8 cellular contexts compared by ENCODE assay signal in the genomic region with DNA sequence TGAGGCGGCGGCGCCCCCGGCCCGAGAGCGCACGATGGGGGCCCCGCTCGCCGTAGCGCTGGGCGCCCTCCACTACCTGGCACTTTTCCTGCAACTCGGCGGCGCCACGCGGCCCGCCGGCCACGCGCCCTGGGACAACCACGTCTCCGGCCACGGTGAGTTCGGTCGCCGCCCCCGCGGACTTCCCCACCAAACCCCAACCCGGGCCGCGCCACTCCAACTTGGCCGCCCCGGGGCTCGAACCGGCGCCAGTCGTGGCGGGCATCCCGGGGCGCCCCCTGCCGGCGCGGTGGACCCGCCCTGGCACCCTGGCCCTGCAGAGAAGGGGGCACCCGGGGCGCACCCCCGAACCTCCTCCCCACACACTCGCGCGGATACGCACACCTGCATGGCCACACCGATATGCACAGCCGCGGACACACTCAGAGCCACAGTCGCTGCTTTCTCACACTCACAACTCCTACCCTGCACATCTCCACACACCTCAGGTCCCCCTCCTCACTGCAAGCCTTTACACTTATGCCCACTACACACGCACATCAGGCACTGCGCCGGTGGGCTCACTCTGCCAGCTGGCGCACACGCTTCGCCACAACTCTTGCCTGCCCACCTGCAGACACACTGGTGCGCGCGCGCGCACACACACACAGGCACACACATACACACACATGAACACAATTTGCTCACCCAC. TPM values are rescaled to one million over a fixed set of nuclear protein-coding genes. Genes with fewer than 3 reads are reported as not detected.
DNase-seq lines count a peak whose midpoint lies in the region; ATAC-seq, FAIRE-seq and TF ChIP-seq lines count a peak whose summit lies in the region.

No MANE protein-coding gene starts in this region.

- no peak overlapping the region for H3K27ac ChIP-seq in CD8-positive, alpha-beta memory T cell (ENCODE audit: low read depth, low read length)
- H3K27ac ChIP-seq in HUES64 (ENCODE audit: low read depth, low read length) (no peak overlapping the region), H1 (ENCODE audit: low read depth, low read length) (no peak overlapping the region)

- peak overlapping the region in 1 of 8 donors; percentile 69 for H3K27ac Mint-ChIP-seq in CD8-positive, alpha-beta memory T cell

- H3K36me3 ChIP-seq in CD8-positive, alpha-beta memory T cell (ENCODE audit: insufficient read depth, low read length) = no peaks in the 10 kb centered on the region
- H3K36me3 ChIP-seq in HUES64 (ENCODE audit: insufficient read depth, low read length) (no peaks in the 10 kb centered on the region), H1 (ENCODE audit: control insufficient read depth in 2 of 4, insufficient read depth in 4 of 4, low read length in 3 of 4) (no peaks in the 10 kb centered on the region)

- TF ChIP-seq CTCF in H1 (IDR thresholded peaks at IDR 0.05; ENCODE audit: control extremely low read depth in 1 of 3, insufficient read depth in 1 of 3, low read depth in 1 of 3, low read length in 3 of 3) = peak; percentile 42 to 68 (median 50)
- TF ChIP-seq CTCF in omental fat pad (IDR thresholded peaks at IDR 0.05) = no peak

- no peaks in the 10 kb centered on the region for H3K9me3 ChIP-seq in CD8-positive, alpha-beta memory T cell (ENCODE audit: low read length)
- H3K9me3 ChIP-seq in HUES64 (ENCODE audit: insufficient read depth, low read depth, low read length) = no peaks in the 10 kb centered on the region
- H3K9me3 ChIP-seq in H1 (ENCODE audit: insufficient read depth in 2 of 2, low read depth in 1 of 2, low read length in 1 of 2) = no peaks in the 10 kb centered on the region

- H3K23me2 ChIP-seq in H1 (ENCODE audit: low read depth, low read length) = peaks cover 4% of the 10 kb centered on the region; the same call in 1 of the 2 replicates

- 34% methylated on average over 67 of the region's 67 CpGs for WGBS in HUES64
- 37% methylated on average over 50 of the region's 67 CpGs; no CpG with 5 or more reads in 1 of the 2 experiments for WGBS in H1 (ENCODE audit: extremely low coverage in 1 of 2, insufficient coverage in 1 of 2, insufficient read length in 1 of 2, insufficient replicate concordance in 2 of 2, low coverage in 1 of 2, low lambda C conversion rate in 2 of 2, missing lambda C conversion rate in 1 of 2), 2 experiments

- H3K27me3 ChIP-seq in CD8-positive, alpha-beta memory T cell (ENCODE audit: insufficient read depth, low read length, poor library complexity, severe bottlenecking) = peaks cover 22% of the 10 kb centered on the region
- H3K27me3 ChIP-seq in HUES64 (ENCODE audit: insufficient read depth, low read length) = peaks cover 12% of the 10 kb centered on the region
- H3K27me3 ChIP-seq in H1 (replicated peaks in 1 of 4; ENCODE audit: control insufficient read depth in 3 of 4, extremely low read depth in 1 of 4, insufficient read depth in 3 of 4, low read length in 3 of 4) = no peaks in the 10 kb centered on the region; a peak in 2 of 7 replicates

- TF ChIP-seq EP300 in H1 (IDR thresholded peaks at IDR 0.05; ENCODE audit: borderline replicate concordance in 1 of 2, low read depth in 2 of 2, low read length in 2 of 2) = no peak

- ATAC-seq in omental fat pad (ENCODE audit: low FRiP score) = peak; percentile 3
- ATAC-seq in GM21367 (IDR thresholded peaks at IDR 0.05; ENCODE audit: unreplicated experiment) = no peak
- ATAC-seq in GM18498 (IDR thresholded peaks at IDR 0.05; ENCODE audit: unreplicated experiment) = no peak

- no peaks in the 10 kb centered on the region for H3K36me3 Mint-ChIP-seq in CD8-positive, alpha-beta memory T cell

- H4K91ac ChIP-seq in H1 (replicated peaks; ENCODE audit: insufficient read length, low read length) = peak overlapping the region; percentile 31

- peak overlapping the region; percentile 9 to 68; a peak in 3 of 4 replicates for H3K4me2 ChIP-seq in H1 (ENCODE audit: insufficient read depth in 1 of 2, low read depth in 2 of 2, low read length in 2 of 2)

- peak overlapping the region; percentile 71 for H2BK12ac ChIP-seq in H1 (ENCODE audit: low read depth, low read length)

- H4K5ac ChIP-seq in H1 (ENCODE audit: insufficient read length, low read depth, low read length) = no peak overlapping the region

- no peak overlapping the region for H3K4ac ChIP-seq in H1 (replicated peaks; ENCODE audit: insufficient read length, low read depth, low read length)

- H2AK5ac ChIP-seq in H1 (ENCODE audit: low read depth, low read length) = peak overlapping the region; percentile 82; the same call in 1 of the 2 replicates

- H2BK5ac ChIP-seq in H1 (ENCODE audit: low read depth, low read length) = no peak overlapping the region; the same call in 1 of the 2 replicates

- H3K18ac ChIP-seq in H1 (ENCODE audit: extremely low read depth, low read length) = no peak overlapping the region

- H3K4me3 Mint-ChIP-seq in CD8-positive, alpha-beta memory T cell = peak overlapping the region in 5 of 7 donors; percentile 24 to 86 (median 63)

- H3K27me3 Mint-ChIP-seq in CD8-positive, alpha-beta memory T cell = peaks cover 44 to 67% of the 10 kb centered on the region in 2 donors

- peaks cover 2 to 3% of the 10 kb centered on the region in 2 experiments for H4K20me1 ChIP-seq in H1 (replicated peaks in 1 of 2; ENCODE audit: control insufficient read depth in 1 of 2, insufficient read depth in 2 of 2, low read length in 2 of 2)

- no peak overlapping the region for H3K9ac ChIP-seq in HUES64 (ENCODE audit: low read depth, low read length)
- H3K9ac ChIP-seq in H1 (replicated peaks in 1 of 4; ENCODE audit: extremely low read depth in 1 of 4, low read depth in 3 of 4, low read length in 3 of 4) = no peak overlapping the region

- H2AFZ ChIP-seq in H1 (ENCODE audit: low read length) = 0 out of 2 replicates have a peak overlapping the region, but pooled peaks have one; percentile 25

- FAIRE-seq in H1 (lab: Jason Lieb, UNC) = no peak

- H3K4me1 Mint-ChIP-seq in CD8-positive, alpha-beta memory T cell = peaks cover 5 to 14% (median 11%) of the 10 kb centered on the region in 3 donors

- peak overlapping the region; percentile 20; the same call in 1 of the 2 replicates for H4K8ac ChIP-seq in H1 (ENCODE audit: extremely low read depth, insufficient read depth, low read length)

- CTCF ChIA-PET in CD8-positive, alpha-beta memory T cell (lab: Charles Lee) = no interaction called here
- CTCF ChIA-PET in H1 (lab: Charles Lee; ENCODE audit: partially characterized antibody) = interaction anchor here (0.6 to 2.7 kb wide), 13 partner anchors 8 to 339 kb away, joined by 3 to 32 read pairs (median 5); no protein-coding TSS in a partner anchor

- no peak overlapping the region for H2BK120ac ChIP-seq in H1 (replicated peaks; ENCODE audit: low read depth, low read length)

- peak in 1 of 2 experiments; percentile 22; a peak in 1 of 4 replicates for TF ChIP-seq RAD21 in H1 (IDR thresholded peaks at IDR 0.05 in 1 of 2, conservative IDR thresholded peaks at IDR 0.05 in 1 of 2; ENCODE audit: low read depth in 2 of 2, low read length in 2 of 2)

- H2BK15ac ChIP-seq in H1 (ENCODE audit: low read length) = no peak overlapping the region

- no peaks in the 10 kb centered on the region for H3K79me2 ChIP-seq in H1 (ENCODE audit: control insufficient read depth in 1 of 2, insufficient read depth in 2 of 2, low read length in 2 of 2)

- H3K79me1 ChIP-seq in H1 (ENCODE audit: low read depth, low read length) = no peaks in the 10 kb centered on the region

- no peak overlapping the region for H3K4me3 ChIP-seq in CD8-positive, alpha-beta memory T cell (ENCODE audit: low read length)
- peak overlapping the region; percentile 53 for H3K4me3 ChIP-seq in HUES64 (ENCODE audit: low read length)
- H3K4me3 ChIP-seq in H1 (ENCODE audit: extremely low read depth in 1 of 4, insufficient read depth in 2 of 4, low read depth in 3 of 4, low read length in 4 of 4) = peak overlapping the region; percentile 43 to 69 (median 48)

- no peak for DNase-seq in CD8-positive, alpha-beta memory T cell
- DNase-seq in H1 (ENCODE audit: low read depth in 1 of 2, low spot score in 2 of 2) (peak in 1 of 2 experiments; percentile 74), omental fat pad (ENCODE audit: low spot score) (no peak), NCI-H226 (no peak), NCI-H2196 (lab: John Stamatoyannopoulos, UW; ENCODE audit: unreplicated experiment) (no peak)

- H3K9me3 Mint-ChIP-seq in CD8-positive, alpha-beta memory T cell = peaks cover 0 to 5% (median 0%) of the 10 kb centered on the region in 5 donors

- no peaks in the 10 kb centered on the region for H3K4me1 ChIP-seq in CD8-positive, alpha-beta memory T cell (ENCODE audit: insufficient read depth, low read length)
- peaks cover 13% of the 10 kb centered on the region for H3K4me1 ChIP-seq in HUES64 (ENCODE audit: insufficient read depth, low read length)
- H3K4me1 ChIP-seq in H1 (replicated peaks in 1 of 4; ENCODE audit: control insufficient read depth in 3 of 4, insufficient read depth in 4 of 4, low read length in 3 of 4) = peaks cover 8 to 22% (median 20%) of the 10 kb centered on the region in 4 experiments

- POLR2A ChIA-PET in CD8-positive, alpha-beta memory T cell (lab: Charles Lee) = no interaction called here
- POLR2A ChIA-PET in H1 (lab: Charles Lee; ENCODE audit: partially characterized antibody) = interaction anchor here (1.0 to 1.4 kb wide), 2 partner anchors 10 to 12 kb away, joined by 3 to 5 read pairs; no protein-coding TSS in a partner anchor

- no peak overlapping the region for H3K56ac ChIP-seq in H1 (replicated peaks; ENCODE audit: insufficient read length, low read depth, low read length)

- no peak overlapping the region for H2BK20ac ChIP-seq in H1 (ENCODE audit: low read length)

- TF ChIP-seq POLR2A in H1 (IDR thresholded peaks at IDR 0.05; ENCODE audit: control extremely low read depth in 1 of 2, low read depth in 2 of 2, low read length in 2 of 2) = no peak

- no peak overlapping the region for H3K14ac ChIP-seq in H1 (ENCODE audit: insufficient read length)

- no peak overlapping the region for H3K23ac ChIP-seq in H1 (ENCODE audit: insufficient read length)

TF ChIP-seq in H1, 55 proteins besides CTCF, POLR2A, EP300 and RAD21 (continues in another document):
- TF ChIP-seq KDM4A (IDR thresholded peaks at IDR 0.05; ENCODE audit: low read depth, low read length, severe bottlenecking) = peak; percentile 49
- no peak for TF ChIP-seq FOSL1 (IDR thresholded peaks at IDR 0.05; ENCODE audit: insufficient read depth, low read depth, low read length)

RNA-seq across cellular contexts. Expression of a gene that starts 0.5 kb away (rescaled TPM):
- total RNA-seq in CD8-positive, alpha-beta memory T cell = not detected
- polyA plus RNA-seq in CD8-positive, alpha-beta memory T cell = not detected
- polyA plus RNA-seq in HUES64 (2013, experiment 1 of 2) = 3.1 TPM
- 5.7 TPM for polyA plus RNA-seq in HUES64 (2013, experiment 2 of 2)
- total RNA-seq in H1 (2021; fragmentation: NEBNext Ultra II Directional; extraction: Animal tissue kit (Norgen Biotek cat#: 25700)) = 1.3 and 1.6 TPM in 2 replicates
- polyA plus RNA-seq in H1 (2011; rRNA removed) = 2.6 and 3.2 TPM in 2 replicates
- polyA plus RNA-seq in H1 (2011; cell fraction: cytosol; rRNA removed) = 1.8 TPM
- 1.5 TPM for polyA plus RNA-seq in H1 (2011; cell fraction: nucleus; rRNA removed)
- polyA plus RNA-seq in H1 (2012, experiment 1 of 2) = 0.87 to 2.5 TPM (median 1.9 TPM) in 4 replicates
- polyA plus RNA-seq in H1 (2012, experiment 2 of 2) = 1.5 TPM
- polyA plus RNA-seq in H1 (2013, experiment 1 of 2) = 1.6 TPM
- 1.7 TPM for polyA plus RNA-seq in H1 (2013, experiment 2 of 2)
- polyA minus RNA-seq in H1 (2011; rRNA and poly(A)+ RNA removed) = 0.27 and 0.32 TPM in 2 replicates
- not detected for polyA minus RNA-seq in H1 (2011; cell fraction: cytosol; rRNA and poly(A)+ RNA removed)
- polyA minus RNA-seq in H1 (2011; cell fraction: nucleus; rRNA and poly(A)+ RNA removed) = 0.60 TPM
- total RNA-seq in omental fat pad = under 1 TPM; 0.37 to 0.94 (median 0.62) TPM

Comparison
In these comparisons a context has a peak if more than half of its experiments do, and no peak if none do; other contexts are left out.
1. CTCF ChIP-seq: peak in H1 (3 of 3); none in omental fat pad (0 of 3).